Comparison of ENCODE assay signal across 21 cellular contexts in genomic region chr9:130561056-130561455, GRCh38. TPM values are rescaled to one million over a fixed set of nuclear protein-coding genes. Genes with fewer than 3 reads are reported as not detected.
A peak's percentile ranks its signal among the peaks of the same experiment; 100 is the strongest.
DNase-seq lines count a peak whose midpoint lies in the region; ATAC-seq and TF ChIP-seq lines count a peak whose summit lies in the region.
"Had no signal": no experiment of that assay in that cellular context is flagged by ENCODE, and none has a peak within 500 bp of the region (broad histone marks: within the 10 kb centered on the region; RNA-seq: fewer than 3 reads in every experiment).

No MANE protein-coding gene starts in this region.

- DNase-seq in DMS79 treated with DMSO at 0.1 percent for 48 hours (lab: John Stamatoyannopoulos, UW) (peak; percentile 96), NCI-H1417 (lab: John Stamatoyannopoulos, UW) (peak; percentile 38 to 85 (median 73)), MCF 10A (ENCODE audit: unreplicated experiment) (peak; percentile 82), neural progenitor cell (ENCODE audit: low spot score) (no peak), foreskin fibroblast (no peak)
- no peak for DNase-seq in activated effector memory CD4-positive, alpha-beta T cell treated with anti-CD3 and anti-CD28 coated beads, Interleukin-2, amount 50 U/mL, for 16 hours
- DNase-seq: activated CD8-positive, alpha-beta T cell treated with anti-CD3 and anti-CD28 coated beads for 36 hours; activated T-cell treated with anti-CD3 and anti-CD28 coated beads, Interleukin-2, amount 50 U/mL, for 4 hours; body of pancreas; colonic mucosa; GOT3; left lung; MG63; NCI-H2081 treated with DMSO at 0.1 percent for 48 hours; nucleus accumbens; stimulated activated CD4-positive, alpha-beta T cell treated with anti-CD3 and anti-CD28 coated beads, Interleukin-1b, Interleukin-23, amount 100 ng/mL, for 48 hours; stomach; upper lobe of left lung had no signal

- no peak overlapping the region for H3K9ac ChIP-seq in neural progenitor cell

- no peak for ATAC-seq in GM18861 (IDR thresholded peaks at IDR 0.05; ENCODE audit: unreplicated experiment)
- ATAC-seq: activated CD8-positive, alpha-beta T cell treated with anti-CD3 and anti-CD28 coated beads for 36 hours; activated T-cell treated with anti-CD3 and anti-CD28 coated beads, Interleukin-2, amount 50 U/mL, for 4 hours; body of pancreas; left lung; Right ventricle myocardium inferior had no signal

- no peaks in the 10 kb centered on the region for H3K9me3 ChIP-seq in neural progenitor cell (ENCODE audit: low read depth)
- H3K9me3 ChIP-seq: body of pancreas, colonic mucosa, left lung, MG63, stomach, upper lobe of left lung had no signal

- H3K4me3 ChIP-seq in neural progenitor cell, result no peak overlapping the region
- no peak overlapping the region for H3K4me3 ChIP-seq in foreskin fibroblast (ENCODE audit: low read depth in 1 of 2, low read length in 2 of 2)
- H3K4me3 ChIP-seq: body of pancreas, colonic mucosa, left lung, MG63, stomach, upper lobe of left lung had no signal

- H3K36me3 Mint-ChIP-seq in MCF 10A (ENCODE audit: insufficient read depth, unreplicated experiment) (no peaks in the 10 kb centered on the region), neural progenitor cell (no peaks in the 10 kb centered on the region)
- H3K36me3 Mint-ChIP-seq: activated naive CD4-positive, alpha-beta T cell treated with anti-CD3 and anti-CD28 coated beads, Interleukin-2, amount 50 U/mL, for 24 hours had no signal

- peaks cover 16% of the 10 kb centered on the region for H3K4me1 Mint-ChIP-seq in MCF 10A (ENCODE audit: insufficient read depth, unreplicated experiment)
- H3K4me1 Mint-ChIP-seq in neural progenitor cell, result peaks cover 2% of the 10 kb centered on the region
- H3K4me1 Mint-ChIP-seq: activated naive CD4-positive, alpha-beta T cell treated with anti-CD3 and anti-CD28 coated beads, Interleukin-2, amount 50 U/mL, for 24 hours had no signal

- H3K4me3 Mint-ChIP-seq in MCF 10A (ENCODE audit: unreplicated experiment), result no peak overlapping the region
- H3K4me3 Mint-ChIP-seq in neural progenitor cell, result no peak overlapping the region
- H3K4me3 Mint-ChIP-seq: activated CD8-positive, alpha-beta T cell treated with anti-CD3 and anti-CD28 coated beads for 36 hours; activated naive CD4-positive, alpha-beta T cell treated with anti-CD3 and anti-CD28 coated beads, Interleukin-2, amount 50 U/mL, for 24 hours; activated T-cell treated with anti-CD3 and anti-CD28 coated beads, Interleukin-2, amount 50 U/mL, for 4 hours had no signal

- BruUV-seq in MCF 10A (replicated peaks; lab: Mats Ljungman, UMichigan), result no TSS peak

- intact Hi-C loops in MCF 10A (cut with micrococcal nuclease), result no loop called here

- no peak for TF ChIP-seq CTCF in MCF 10A (IDR thresholded peaks at IDR 0.05; ENCODE audit: unreplicated experiment)
- no peak for TF ChIP-seq CTCF in neural progenitor cell (IDR thresholded peaks at IDR 0.05)
- no peak for TF ChIP-seq CTCF in foreskin fibroblast (IDR thresholded peaks at IDR 0.05; ENCODE audit: low read depth, low read length)

- no peaks in the 10 kb centered on the region for H3K4me1 ChIP-seq in neural progenitor cell
- H3K4me1 ChIP-seq: body of pancreas, colonic mucosa, left lung, stomach, upper lobe of left lung had no signal

- no peak overlapping the region for H3K27ac ChIP-seq in neural progenitor cell
- H3K27ac ChIP-seq: body of pancreas, colonic mucosa, left lung, stomach, upper lobe of left lung had no signal

- H3K27me3 ChIP-seq in neural progenitor cell, result no peaks in the 10 kb centered on the region
- H3K27me3 ChIP-seq: body of pancreas, colonic mucosa, MG63, upper lobe of left lung had no signal

- no peaks in the 10 kb centered on the region for H3F3A ChIP-seq in neural progenitor cell (ENCODE audit: low read depth)

- POLR2A ChIA-PET in MCF 10A (lab: Yijun Ruan, JAX), result interaction anchor here (1.2 to 1.6 kb wide), 5 partner anchors 17 to 129 kb away, joined by 3 to 12 read pairs (median 5); partner anchors contain the start of gene FUBP3

- H3K79me2 ChIP-seq in neural progenitor cell (ENCODE audit: low read depth), result no peaks in the 10 kb centered on the region

- no peak overlapping the region for H3K4me2 ChIP-seq in neural progenitor cell

- H3K36me3 ChIP-seq in neural progenitor cell, result no peaks in the 10 kb centered on the region
- H3K36me3 ChIP-seq: colonic mucosa, left lung, MG63, stomach, upper lobe of left lung had no signal

- peak overlapping the region; percentile 31 for H3K27ac Mint-ChIP-seq in MCF 10A (ENCODE audit: low read depth, unreplicated experiment)
- H3K27ac Mint-ChIP-seq in neural progenitor cell, result peak overlapping the region; percentile 92
- H3K27ac Mint-ChIP-seq: activated CD8-positive, alpha-beta T cell treated with anti-CD3 and anti-CD28 coated beads for 36 hours; activated naive CD4-positive, alpha-beta T cell treated with anti-CD3 and anti-CD28 coated beads, Interleukin-2, amount 50 U/mL, for 24 hours had no signal

- no peaks in the 10 kb centered on the region for H4K20me1 ChIP-seq in neural progenitor cell (ENCODE audit: low read depth)

- peak overlapping the region; percentile 52 for H2AFZ ChIP-seq in neural progenitor cell (replicated peaks)

- no peaks in the 10 kb centered on the region for H3K27me3 Mint-ChIP-seq in MCF 10A (ENCODE audit: insufficient read depth, unreplicated experiment)
- peaks cover 3% of the 10 kb centered on the region for H3K27me3 Mint-ChIP-seq in neural progenitor cell (ENCODE audit: insufficient read depth, low read depth)

- CTCF ChIA-PET in MCF 10A (lab: Yijun Ruan, JAX), result interaction anchor here (0.6 kb wide), 1 partner anchor 293 kb away, joined by 5 read pairs; no protein-coding TSS in a partner anchor

- H3K9me3 Mint-ChIP-seq in MCF 10A (ENCODE audit: unreplicated experiment), result no peaks in the 10 kb centered on the region
- no peaks in the 10 kb centered on the region for H3K9me3 Mint-ChIP-seq in neural progenitor cell
- H3K9me3 Mint-ChIP-seq: activated CD8-positive, alpha-beta T cell treated with anti-CD3 and anti-CD28 coated beads for 36 hours; activated naive CD4-positive, alpha-beta T cell treated with anti-CD3 and anti-CD28 coated beads, Interleukin-2, amount 50 U/mL, for 24 hours; activated T-cell treated with anti-CD3 and anti-CD28 coated beads, Interleukin-2, amount 50 U/mL, for 4 hours had no signal

RNA-seq across cellular contexts. Expression of gene FUBP3, which starts 18.3 kb away (rescaled TPM):
- total RNA-seq in MCF 10A (2022) (58.0 and 68.3 TPM in 2 replicates), neural progenitor cell (ENCODE audit: low replicate concordance) (65.2 and 87.2 TPM in 2 replicates)

Comparison
In these comparisons a context has a peak if more than half of its experiments do, and no peak if none do; other contexts are left out.
1. DNase-seq: peak in DMS79 treated with DMSO at 0.1 percent for 48 hours (single experiment), NCI-H1417 (3 of 3) and MCF 10A (single experiment); none in neural progenitor cell (single experiment), activated effector memory CD4-positive, alpha-beta T cell treated with anti-CD3 and anti-CD28 coated beads, Interleukin-2, amount 50 U/mL, for 16 hours (single experiment) and foreskin fibroblast (0 of 2).